Comparison of ENCODE assay signal across 14 cellular contexts in the genomic region with DNA sequence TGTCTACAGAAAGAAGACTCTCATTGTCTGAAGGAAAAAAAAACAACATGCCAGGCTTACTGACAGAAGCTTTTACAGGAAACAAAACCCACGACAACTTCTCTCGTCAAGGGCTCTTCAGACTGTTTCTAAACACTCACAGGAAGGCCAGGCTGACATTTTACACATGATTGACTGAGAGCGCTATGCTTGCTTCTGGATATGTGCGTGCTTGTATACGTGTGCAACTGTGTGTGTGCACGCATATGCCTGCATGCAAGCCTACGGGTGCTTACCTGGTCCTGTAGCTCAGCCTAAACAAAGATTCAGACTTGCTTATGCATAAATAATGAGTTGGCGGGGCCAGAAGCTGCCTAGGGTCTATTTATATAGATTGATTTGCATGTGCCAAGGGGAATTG.
DNase-seq lines count a peak whose midpoint lies in the region; ATAC-seq, FAIRE-seq and TF ChIP-seq lines count a peak whose summit lies in the region.
"Had no signal": no experiment of that assay in that cellular context is flagged by ENCODE, and none has a peak within 500 bp of the region (broad histone marks: within the 10 kb centered on the region; RNA-seq: fewer than 3 reads in every experiment).

No MANE protein-coding gene starts in this region.

- TF ChIP-seq EP300 in H1 (IDR thresholded peaks at IDR 0.05; ENCODE audit: borderline replicate concordance in 1 of 2, low read depth in 2 of 2, low read length in 2 of 2) = no peak

- H2AK5ac ChIP-seq in H1 (ENCODE audit: low read depth, low read length) = no peak overlapping the region

- H3K4ac ChIP-seq in H1 (replicated peaks; ENCODE audit: insufficient read length, low read depth, low read length) = no peak overlapping the region

- H3K4me1 ChIP-seq in H1 (replicated peaks in 1 of 4; ENCODE audit: control insufficient read depth in 3 of 4, insufficient read depth in 4 of 4, low read length in 3 of 4) = no peaks in the 10 kb centered on the region
- no peaks in the 10 kb centered on the region for H3K4me1 ChIP-seq in gastrocnemius medialis
- H3K4me1 ChIP-seq: body of pancreas, right atrium auricular region had no signal

- H3K4me3 ChIP-seq in H1 (ENCODE audit: extremely low read depth in 1 of 4, insufficient read depth in 2 of 4, low read depth in 3 of 4, low read length in 4 of 4) (no peak overlapping the region), gastrocnemius medialis (no peak overlapping the region)
- H3K4me3 ChIP-seq: body of pancreas, right atrium auricular region, upper lobe of left lung had no signal

- H2BK120ac ChIP-seq in H1 (replicated peaks; ENCODE audit: low read depth, low read length) = no peak overlapping the region

- no peaks in the 10 kb centered on the region; a peak in 1 of 7 replicates for H3K27me3 ChIP-seq in H1 (replicated peaks in 1 of 4; ENCODE audit: control insufficient read depth in 3 of 4, extremely low read depth in 1 of 4, insufficient read depth in 3 of 4, low read length in 3 of 4)
- H3K27me3 ChIP-seq in gastrocnemius medialis = no peaks in the 10 kb centered on the region
- H3K27me3 ChIP-seq: body of pancreas, right atrium auricular region, upper lobe of left lung had no signal

- ATAC-seq in GM21515 (IDR thresholded peaks at IDR 0.05; ENCODE audit: unreplicated experiment) (no peak), gastrocnemius medialis (no peak), HG02588 (IDR thresholded peaks at IDR 0.05; ENCODE audit: unreplicated experiment) (no peak)
- ATAC-seq: body of pancreas, PC-3 had no signal

- H3K79me1 ChIP-seq in H1 (ENCODE audit: low read depth, low read length) = no peaks in the 10 kb centered on the region

- peak overlapping the region; percentile 50; the same call in 1 of the 2 replicates for H2BK12ac ChIP-seq in H1 (ENCODE audit: low read depth, low read length)

- WGBS in H1 (ENCODE audit: extremely low coverage in 1 of 2, insufficient coverage in 1 of 2, insufficient read length in 1 of 2, insufficient replicate concordance in 2 of 2, low coverage in 1 of 2, low lambda C conversion rate in 2 of 2, missing lambda C conversion rate in 1 of 2), 2 experiments = 94% methylated on average over 8 of the region's 8 CpGs; no CpG with 5 or more reads in 1 of the 2 experiments

- H3K9ac ChIP-seq in H1 (replicated peaks in 1 of 4; ENCODE audit: extremely low read depth in 1 of 4, low read depth in 3 of 4, low read length in 3 of 4) = no peak overlapping the region

- FAIRE-seq in H1 (lab: Jason Lieb, UNC) = no peak

- H3K18ac ChIP-seq in H1 (ENCODE audit: extremely low read depth, low read length) = no peak overlapping the region

- H4K20me1 ChIP-seq in H1 (replicated peaks in 1 of 2; ENCODE audit: control insufficient read depth in 1 of 2, insufficient read depth in 2 of 2, low read length in 2 of 2) = no peaks in the 10 kb centered on the region

- no peak overlapping the region for H4K5ac ChIP-seq in H1 (ENCODE audit: insufficient read length, low read depth, low read length)

- H3K56ac ChIP-seq in H1 (replicated peaks; ENCODE audit: insufficient read length, low read depth, low read length) = no peak overlapping the region

- H3K36me3 ChIP-seq in H1 (ENCODE audit: control insufficient read depth in 2 of 4, insufficient read depth in 4 of 4, low read length in 3 of 4) = no peaks in the 10 kb centered on the region
- no peaks in the 10 kb centered on the region for H3K36me3 ChIP-seq in gastrocnemius medialis
- H3K36me3 ChIP-seq: right atrium auricular region, upper lobe of left lung had no signal

- CTCF ChIA-PET in H1 (lab: Charles Lee; ENCODE audit: partially characterized antibody) = interaction anchor here (0.7 to 1.5 kb wide), 3 partner anchors 9 to 40 kb away, joined by 3 to 6 read pairs (median 4); no protein-coding TSS in a partner anchor

- no peak for TF ChIP-seq RAD21 in H1 (IDR thresholded peaks at IDR 0.05 in 1 of 2, conservative IDR thresholded peaks at IDR 0.05 in 1 of 2; ENCODE audit: low read depth in 2 of 2, low read length in 2 of 2)

- H2BK20ac ChIP-seq in H1 (ENCODE audit: low read length) = no peak overlapping the region

- H2BK15ac ChIP-seq in H1 (ENCODE audit: low read length) = no peak overlapping the region

- TF ChIP-seq CTCF in H1 (IDR thresholded peaks at IDR 0.05; ENCODE audit: control extremely low read depth in 1 of 3, insufficient read depth in 1 of 3, low read depth in 1 of 3, low read length in 3 of 3) (no peak), gastrocnemius medialis (IDR thresholded peaks at IDR 0.05 in 4 of 5, conservative IDR thresholded peaks at IDR 0.05 in 1 of 5) (no peak)

- H3K9me3 ChIP-seq in H1 (ENCODE audit: insufficient read depth in 2 of 2, low read depth in 1 of 2, low read length in 1 of 2) = no peaks in the 10 kb centered on the region
- H3K9me3 ChIP-seq in gastrocnemius medialis = no peaks in the 10 kb centered on the region
- H3K9me3 ChIP-seq: body of pancreas, right atrium auricular region, upper lobe of left lung had no signal

- no peak overlapping the region for H3K4me2 ChIP-seq in H1 (ENCODE audit: insufficient read depth in 1 of 2, low read depth in 2 of 2, low read length in 2 of 2)

- no peak overlapping the region for H3K14ac ChIP-seq in H1 (ENCODE audit: insufficient read length)

- intact Hi-C loops in gastrocnemius medialis (cut with DNase I; ENCODE audit: low total_unique reads) = no loop called here

- in situ Hi-C loops in gastrocnemius medialis (cut with MboI; ENCODE audit: low sequenced_read_pairs in 4 of 4) = no loop called here

- no peaks in the 10 kb centered on the region for H3K23me2 ChIP-seq in H1 (ENCODE audit: low read depth, low read length)

- no peak overlapping the region for H2BK5ac ChIP-seq in H1 (ENCODE audit: low read depth, low read length)

- no peak overlapping the region for H3K27ac ChIP-seq in H1 (ENCODE audit: low read depth, low read length)
- no peak overlapping the region for H3K27ac ChIP-seq in gastrocnemius medialis
- H3K27ac ChIP-seq: body of pancreas, right atrium auricular region, upper lobe of left lung had no signal

- DNase-seq in DMS153 (lab: John Stamatoyannopoulos, UW) (peak; percentile 93), NAMALWA (ENCODE audit: low spot score) (peak; percentile 4), NCI-H510A treated with DMSO at 0.1 percent for 48 hours (lab: John Stamatoyannopoulos, UW) (peak; percentile 98), H1 (ENCODE audit: low read depth in 1 of 2, low spot score in 2 of 2) (no peak), gastrocnemius medialis (no peak)
- DNase-seq: activated T-cell treated with anti-CD3 and anti-CD28 coated beads, Interleukin-2, amount 50 U/mL, for 24 hours; body of pancreas; naive B cell; NCI-H524 treated with DMSO at 0.1 percent for 48 hours; PC-3; upper lobe of left lung had no signal

- no peak overlapping the region; the same call in 1 of the 2 replicates for H4K8ac ChIP-seq in H1 (ENCODE audit: extremely low read depth, insufficient read depth, low read length)

- H2AFZ ChIP-seq in H1 (ENCODE audit: low read length) = no peak overlapping the region

- peak overlapping the region; percentile 37 for H4K91ac ChIP-seq in H1 (replicated peaks; ENCODE audit: insufficient read length, low read length)

- TF ChIP-seq POLR2A in H1 (IDR thresholded peaks at IDR 0.05; ENCODE audit: control extremely low read depth in 1 of 2, low read depth in 2 of 2, low read length in 2 of 2) (no peak), gastrocnemius medialis (IDR thresholded peaks at IDR 0.05) (no peak)

- POLR2A ChIA-PET in H1 (lab: Charles Lee; ENCODE audit: partially characterized antibody) = interaction anchor here (0.7 kb wide), 1 partner anchor 141 kb away, joined by 3 read pairs; no protein-coding TSS in a partner anchor

- H3K23ac ChIP-seq in H1 (ENCODE audit: insufficient read length) = no peak overlapping the region

- H3K79me2 ChIP-seq in H1 (ENCODE audit: control insufficient read depth in 1 of 2, insufficient read depth in 2 of 2, low read length in 2 of 2) = no peaks in the 10 kb centered on the region

TF ChIP-seq in H1, 55 proteins besides CTCF, POLR2A, EP300 and RAD21:
- no peak for TF ChIP-seq JUN (IDR thresholded peaks at IDR 0.05; ENCODE audit: low read depth, low read length)
- no peak for TF ChIP-seq BRCA1 (IDR thresholded peaks at IDR 0.05; ENCODE audit: low read depth, low read length)
- no peak for TF ChIP-seq TEAD4 (IDR thresholded peaks at IDR 0.05; ENCODE audit: low read depth, low read length)
- TF ChIP-seq RBBP5 (IDR thresholded peaks at IDR 0.05; ENCODE audit: borderline replicate concordance, low read depth, low read length) = no peak
- no peak for TF ChIP-seq KDM4A (IDR thresholded peaks at IDR 0.05; ENCODE audit: low read depth, low read length, severe bottlenecking)
- TF ChIP-seq POU5F1 (IDR thresholded peaks at IDR 0.05; ENCODE audit: low read depth, low read length) = no peak
- TF ChIP-seq TAF7 (optimal IDR thresholded peaks at IDR 0.05; ENCODE audit: borderline replicate concordance, low read depth, low read length) = no peak
- TF ChIP-seq JUND (IDR thresholded peaks at IDR 0.05; ENCODE audit: low read length) = no peak
- TF ChIP-seq SIN3A (conservative IDR thresholded peaks at IDR 0.05 in 1 of 2, IDR thresholded peaks at IDR 0.05 in 1 of 2; ENCODE audit: low read depth in 1 of 2, low read length in 2 of 2) = no peak
- TF ChIP-seq KDM1A (IDR thresholded peaks at IDR 0.05; ENCODE audit: borderline replicate concordance, low read length) = no peak
- no peak for TF ChIP-seq SAP30 (IDR thresholded peaks at IDR 0.05; ENCODE audit: insufficient read depth, insufficient replicate concordance, low read length)
- TF ChIP-seq SP2 (IDR thresholded peaks at IDR 0.05; ENCODE audit: low read length) = no peak
- TF ChIP-seq CTBP2 (IDR thresholded peaks at IDR 0.05; ENCODE audit: borderline replicate concordance, insufficient read depth, insufficient read length, low read length) = no peak
- TF ChIP-seq KDM5A (IDR thresholded peaks at IDR 0.05; ENCODE audit: low read length) = no peak
- TF ChIP-seq HDAC6 (IDR thresholded peaks at IDR 0.05; ENCODE audit: low read depth, low read length) = no peak
- no peak for TF ChIP-seq PHF8 (conservative IDR thresholded peaks at IDR 0.05; ENCODE audit: low read depth, low read length)
- TF ChIP-seq GABPA (IDR thresholded peaks at IDR 0.05; ENCODE audit: borderline replicate concordance, insufficient read depth, low read length) = no peak

Comparison
In these comparisons a context has a peak if more than half of its experiments do, and no peak if none do; other contexts are left out.
1. DNase-seq: peak in DMS153 (single experiment), NAMALWA (single experiment) and NCI-H510A treated with DMSO at 0.1 percent for 48 hours (single experiment); none in H1 (0 of 2) and gastrocnemius medialis (0 of 2).